Comparison of ENCODE assay signal across 8 cellular contexts in genomic region chr19:55644191-55644833, GRCh38. TPM values are rescaled to one million over a fixed set of nuclear protein-coding genes. Genes with fewer than 3 reads are reported as not detected.
A peak's percentile ranks its signal among the peaks of the same experiment; 100 is the strongest.
DNase-seq lines count a peak whose midpoint lies in the region; ATAC-seq and TF ChIP-seq lines count a peak whose summit lies in the region.

No MANE protein-coding gene starts in this region.

- ATAC-seq in heart left ventricle (no peak), Right ventricle myocardium inferior (no peak)

- H3K36me3 ChIP-seq in heart left ventricle (peaks cover 0 to 15% (median 13%) of the 10 kb centered on the region in 9 donors), vagina (peaks cover 0 to 11% of the 10 kb centered on the region in 2 donors)

- no peak for DNase-seq in heart left ventricle
- no peak for DNase-seq in Right ventricle myocardium inferior (ENCODE audit: missing footprints)
- no peak for DNase-seq in cardiac fibroblast (ENCODE audit: low read depth in 2 of 2)
- no peak for DNase-seq in mesothelial cell of epicardium (ENCODE audit: low spot score in 2 of 2, unreplicated experiment in 2 of 2)
- DNase-seq in vagina (ENCODE audit: extremely low spot score in 2 of 2), result no peak
- DNase-seq in GF-D8 (lab: John Stamatoyannopoulos, UW), result no peak
- DNase-seq in AG08395 (ENCODE audit: low spot score), result no peak
- no peak for DNase-seq in NCI-H748 (lab: John Stamatoyannopoulos, UW; ENCODE audit: unreplicated experiment)

- no peak for TF ChIP-seq CTCF in heart left ventricle (IDR thresholded peaks at IDR 0.05)
- TF ChIP-seq CTCF in cardiac fibroblast (IDR thresholded peaks at IDR 0.05; ENCODE audit: low read depth, low read length), result no peak
- no peak for TF ChIP-seq CTCF in mesothelial cell of epicardium (IDR thresholded peaks at IDR 0.05; ENCODE audit: unreplicated experiment)
- TF ChIP-seq CTCF in vagina (IDR thresholded peaks at IDR 0.05), result no peak

- TF ChIP-seq POLR2A in heart left ventricle (IDR thresholded peaks at IDR 0.05), result no peak
- TF ChIP-seq POLR2A in vagina (IDR thresholded peaks at IDR 0.05), result no peak

- H3K4me1 ChIP-seq in heart left ventricle (peaks cover 14 to 75% (median 55%) of the 10 kb centered on the region in 12 donors), vagina (peaks cover 70% of the 10 kb centered on the region)

- no peaks in the 10 kb centered on the region for H3K27me3 Mint-ChIP-seq in mesothelial cell of epicardium (ENCODE audit: low read depth)

- 47 to 51% (median 49%) methylated on average over 11 to 12 of the region's 12 CpGs for WGBS in heart left ventricle, 4 donors

- H3K27ac Mint-ChIP-seq in mesothelial cell of epicardium, result peak overlapping the region; percentile 96

- intact Hi-C loops in heart left ventricle (cut with DNase I), result no loop called here
- intact Hi-C loops in Right ventricle myocardium inferior (cut with DNase I), result no loop called here
- intact Hi-C loops in vagina (cut with DNase I), result no loop called here

- H3K4me1 Mint-ChIP-seq in mesothelial cell of epicardium, result peaks cover 44% of the 10 kb centered on the region

- H3K27ac ChIP-seq in heart left ventricle (peak overlapping the region in 10 of 12 donors; percentile 74 to 96 (median 90)), vagina (peak overlapping the region; percentile 97)

- H3K9me3 ChIP-seq in heart left ventricle (no peaks in the 10 kb centered on the region), vagina (no peaks in the 10 kb centered on the region)

- no peaks in the 10 kb centered on the region for H3K36me3 Mint-ChIP-seq in mesothelial cell of epicardium

- peak overlapping the region; percentile 64 to 98 (median 84) for H3K4me3 ChIP-seq in heart left ventricle
- H3K4me3 ChIP-seq in cardiac fibroblast (replicated peaks in 1 of 2; ENCODE audit: low read depth in 2 of 2, low read length in 2 of 2), result peak overlapping the region; percentile 81 to 88
- H3K4me3 ChIP-seq in vagina, result peak overlapping the region; percentile 57 to 83

- peak overlapping the region; percentile 93 for H3K4me3 Mint-ChIP-seq in mesothelial cell of epicardium

- H3K27me3 ChIP-seq in heart left ventricle (no peaks in the 10 kb centered on the region), vagina (no peaks in the 10 kb centered on the region)

- no peaks in the 10 kb centered on the region for H3K9me3 Mint-ChIP-seq in mesothelial cell of epicardium

RNA-seq across cellular contexts. Expression of gene ZNF581, which starts 0.9 kb away (rescaled TPM):
- 10 to 100 TPM in 2 of 9 donors, 1 to 10 TPM in 7; 4.7 to 12.7 (median 7.2) TPM for total RNA-seq in heart left ventricle
- polyA plus RNA-seq in heart left ventricle, result 1 to 10 TPM; 5.5 to 9.3 TPM
- 7.4 TPM for total RNA-seq in Right ventricle myocardium inferior
- total RNA-seq in mesothelial cell of epicardium, result 42.6 to 47.0 TPM (median 46.9 TPM) in 3 replicates
- total RNA-seq in vagina, result 15.5 TPM

RNA-seq across cellular contexts. Expression of gene ZNF580, which starts 3.5 kb away (rescaled TPM):
- total RNA-seq in heart left ventricle (10 to 100 TPM; 17.0 to 41.5 (median 21.2) TPM), Right ventricle myocardium inferior (13.2 TPM), mesothelial cell of epicardium (49.6 to 53.9 TPM (median 50.9 TPM) in 3 replicates), vagina (30.9 TPM)
- 10 to 100 TPM in 1 of 2 donors, 1 to 10 TPM in 1; 8.2 to 18.4 TPM for polyA plus RNA-seq in heart left ventricle

RNA-seq across cellular contexts. Expression of gene CCDC106, which starts 3.7 kb away (rescaled TPM):
- total RNA-seq in heart left ventricle, result 10 to 100 TPM; 11.7 to 25.8 (median 16.5) TPM
- polyA plus RNA-seq in heart left ventricle, result 10 to 100 TPM; 11.9 to 27.7 TPM
- total RNA-seq in Right ventricle myocardium inferior, result 17.4 TPM
- 20.8 to 24.0 TPM (median 23.6 TPM) in 3 replicates for total RNA-seq in mesothelial cell of epicardium
- 8.3 TPM for total RNA-seq in vagina

RNA-seq across cellular contexts. Expression of gene U2AF2, which starts 10.5 kb away (rescaled TPM):
- total RNA-seq in heart left ventricle (10 to 100 TPM; 39.9 to 88.1 (median 69.9) TPM), Right ventricle myocardium inferior (74.5 TPM), mesothelial cell of epicardium (226 to 245 TPM (median 230 TPM) in 3 replicates), vagina (145 TPM)
- 100 to 1,000 TPM in 1 of 2 donors, 10 to 100 TPM in 1; 72.7 to 104 TPM for polyA plus RNA-seq in heart left ventricle

RNA-seq across cellular contexts. Expression of gene ZNF784, which starts 19.9 kb away (rescaled TPM):
- total RNA-seq in heart left ventricle (10 to 100 TPM in 4 of 9 donors, 1 to 10 TPM in 5; 6.7 to 15.8 (median 9.2) TPM), Right ventricle myocardium inferior (11.1 TPM), mesothelial cell of epicardium (12.8 to 13.7 TPM (median 12.9 TPM) in 3 replicates), vagina (5.2 TPM)
- 10 to 100 TPM in 1 of 2 donors, 1 to 10 TPM in 1; 8.5 to 10.4 TPM for polyA plus RNA-seq in heart left ventricle
